ENCODE assay signal across 1 cellular context in genomic region chr17:73950515-73950914, GRCh38.
TF ChIP-seq lines count a peak whose summit lies in the region.

No MANE protein-coding gene starts in this region.

TF ChIP-seq in H1, 55 proteins besides CTCF, POLR2A, EP300 and RAD21 (continued from another document):
- TF ChIP-seq CHD7 (IDR thresholded peaks at IDR 0.05; ENCODE audit: insufficient replicate concordance, low read length) = no peak
- no peak for TF ChIP-seq ATF2 (IDR thresholded peaks at IDR 0.05; ENCODE audit: low read length)
- no peak for TF ChIP-seq HDAC6 (IDR thresholded peaks at IDR 0.05; ENCODE audit: low read depth, low read length)
- TF ChIP-seq MAX (IDR thresholded peaks at IDR 0.05) = no peak
- no peak for TF ChIP-seq RFX5 (IDR thresholded peaks at IDR 0.05; ENCODE audit: borderline replicate concordance, low read depth, low read length)
- no peak for TF ChIP-seq KDM4A (IDR thresholded peaks at IDR 0.05; ENCODE audit: low read depth, low read length, severe bottlenecking)
- TF ChIP-seq FOSL1 (IDR thresholded peaks at IDR 0.05; ENCODE audit: insufficient read depth, low read depth, low read length) = no peak
- TF ChIP-seq GABPA (IDR thresholded peaks at IDR 0.05; ENCODE audit: borderline replicate concordance, insufficient read depth, low read length) = no peak
- TF ChIP-seq CBX5 (IDR thresholded peaks at IDR 0.05; ENCODE audit: low read depth, low read length) = no peak
- TF ChIP-seq KDM1A (IDR thresholded peaks at IDR 0.05; ENCODE audit: borderline replicate concordance, low read length) = no peak
- no peak for TF ChIP-seq SIX5 (IDR thresholded peaks at IDR 0.05; ENCODE audit: low read depth, low read length)
- no peak for TF ChIP-seq MAFK (IDR thresholded peaks at IDR 0.05; ENCODE audit: low read depth, low read length)
- TF ChIP-seq ATF3 (IDR thresholded peaks at IDR 0.05; ENCODE audit: insufficient read depth, low read depth, low read length) = no peak
- no peak for TF ChIP-seq HDAC2 (IDR thresholded peaks at IDR 0.05; ENCODE audit: borderline replicate concordance in 1 of 2, low read depth in 2 of 2, low read length in 2 of 2)
